In genomic region chr20:41750137-41750536, GRCh38 we compare ENCODE assay signal across 8 cellular contexts.
"Had no signal": no experiment of that assay in that cellular context is flagged by ENCODE, and none has a peak within 500 bp of the region (broad histone marks: within the 10 kb centered on the region; RNA-seq: fewer than 3 reads in every experiment).

No MANE protein-coding gene starts in this region.

- H3K9me3 Mint-ChIP-seq: HFFc6 had no signal

- H3K9me3 ChIP-seq: HAP-1 had no signal

- DNase-seq: GM23248, GOT3, H7, HFFc6, IMR-90 had no signal

- H3K27ac Mint-ChIP-seq: HFFc6 had no signal

- H3K27ac ChIP-seq: GM23248, HL-60 had no signal

- H3K4me3 Mint-ChIP-seq: HFFc6 had no signal

- H3K4me3 ChIP-seq: GM23248, HAP-1, K562 had no signal

- H3K36me3 ChIP-seq: HAP-1 had no signal

- H3K4me1 ChIP-seq: HAP-1 had no signal
